ENCODE assay signal across 1 cellular context in the genomic region with DNA sequence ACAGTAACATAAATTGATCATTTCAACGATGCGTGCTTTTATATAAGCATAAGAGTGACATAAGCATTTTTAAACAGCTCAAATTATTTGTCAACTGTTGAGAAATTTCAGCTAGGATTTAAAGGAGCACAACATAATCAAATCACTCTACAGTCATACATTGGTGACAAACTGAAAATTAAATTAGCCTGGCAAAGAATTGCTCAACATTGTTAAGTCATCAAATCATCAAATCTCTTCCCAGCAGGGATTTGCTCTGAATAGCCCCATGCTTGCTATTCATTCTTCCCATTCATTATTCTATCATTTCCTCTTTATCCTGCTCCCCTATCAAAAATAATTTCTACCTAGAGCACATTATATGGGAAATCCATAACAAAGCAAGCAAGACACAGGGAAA.
TF ChIP-seq lines count a peak whose summit lies in the region.

No MANE protein-coding gene starts in this region.

TF ChIP-seq in GM23338, 12 proteins besides CTCF, POLR2A, EP300 and RAD21 (continued from another document):
- TF ChIP-seq, protein P1, sequence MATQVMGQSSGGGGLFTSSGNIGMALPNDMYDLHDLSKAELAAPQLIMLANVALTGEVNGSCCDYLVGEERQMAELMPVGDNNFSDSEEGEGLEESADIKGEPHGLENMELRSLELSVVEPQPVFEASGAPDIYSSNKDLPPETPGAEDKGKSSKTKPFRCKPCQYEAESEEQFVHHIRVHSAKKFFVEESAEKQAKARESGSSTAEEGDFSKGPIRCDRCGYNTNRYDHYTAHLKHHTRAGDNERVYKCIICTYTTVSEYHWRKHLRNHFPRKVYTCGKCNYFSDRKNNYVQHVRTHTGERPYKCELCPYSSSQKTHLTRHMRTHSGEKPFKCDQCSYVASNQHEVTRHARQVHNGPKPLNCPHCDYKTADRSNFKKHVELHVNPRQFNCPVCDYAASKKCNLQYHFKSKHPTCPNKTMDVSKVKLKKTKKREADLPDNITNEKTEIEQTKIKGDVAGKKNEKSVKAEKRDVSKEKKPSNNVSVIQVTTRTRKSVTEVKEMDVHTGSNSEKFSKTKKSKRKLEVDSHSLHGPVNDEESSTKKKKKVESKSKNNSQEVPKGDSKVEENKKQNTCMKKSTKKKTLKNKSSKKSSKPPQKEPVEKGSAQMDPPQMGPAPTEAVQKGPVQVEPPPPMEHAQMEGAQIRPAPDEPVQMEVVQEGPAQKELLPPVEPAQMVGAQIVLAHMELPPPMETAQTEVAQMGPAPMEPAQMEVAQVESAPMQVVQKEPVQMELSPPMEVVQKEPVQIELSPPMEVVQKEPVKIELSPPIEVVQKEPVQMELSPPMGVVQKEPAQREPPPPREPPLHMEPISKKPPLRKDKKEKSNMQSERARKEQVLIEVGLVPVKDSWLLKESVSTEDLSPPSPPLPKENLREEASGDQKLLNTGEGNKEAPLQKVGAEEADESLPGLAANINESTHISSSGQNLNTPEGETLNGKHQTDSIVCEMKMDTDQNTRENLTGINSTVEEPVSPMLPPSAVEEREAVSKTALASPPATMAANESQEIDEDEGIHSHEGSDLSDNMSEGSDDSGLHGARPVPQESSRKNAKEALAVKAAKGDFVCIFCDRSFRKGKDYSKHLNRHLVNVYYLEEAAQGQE (IDR thresholded peaks at IDR 0.05; ENCODE audit: unreplicated experiment) = no peak
